Comparison of ENCODE assay signal across 1 cellular context in the genomic region with DNA sequence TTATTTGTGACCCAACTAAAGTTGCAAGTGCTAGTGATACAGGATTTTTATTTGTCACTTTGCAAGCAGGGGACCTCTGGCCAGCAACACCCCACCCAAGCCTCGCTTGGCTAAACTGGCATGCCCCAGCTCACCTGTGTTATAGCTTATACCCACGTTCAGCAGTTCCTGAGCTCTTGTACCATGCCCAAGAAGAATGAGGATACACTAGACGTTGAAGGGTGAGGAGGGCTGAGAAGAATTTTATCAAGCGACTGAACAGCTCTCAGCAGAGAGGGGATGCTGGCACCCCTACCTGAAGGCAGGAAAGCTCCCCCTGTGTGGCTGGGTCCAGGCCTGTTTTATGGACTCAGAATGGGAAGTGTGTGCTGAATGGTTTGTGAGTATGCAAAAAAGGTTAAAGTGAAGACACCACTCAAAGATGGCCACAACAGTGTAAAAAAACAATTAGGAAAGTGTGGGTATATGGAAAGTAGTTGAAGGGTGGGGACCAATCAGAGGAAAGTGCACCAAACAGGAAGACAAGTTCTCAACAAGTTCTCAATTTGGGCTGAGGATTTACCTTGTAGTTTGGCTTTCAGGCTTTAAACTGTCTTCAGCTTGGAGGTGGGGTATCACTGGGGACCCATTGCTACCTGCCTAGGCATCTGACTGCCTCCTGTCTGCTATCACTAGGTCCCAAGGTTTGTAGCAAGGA.
TF ChIP-seq lines count a peak whose summit lies in the region.

No MANE protein-coding gene starts in this region.

TF ChIP-seq in HepG2, 621 proteins besides CTCF, POLR2A, EP300 and RAD21:
- TF ChIP-seq GATAD2A (CRISPR knock-in tag; IDR thresholded peaks at IDR 0.05): no peak
- TF ChIP-seq BRD4 (CRISPR knock-in tag; IDR thresholded peaks at IDR 0.05): no peak
- no peak for TF ChIP-seq POGZ (CRISPR knock-in tag; IDR thresholded peaks at IDR 0.05)
- TF ChIP-seq, protein P1, sequence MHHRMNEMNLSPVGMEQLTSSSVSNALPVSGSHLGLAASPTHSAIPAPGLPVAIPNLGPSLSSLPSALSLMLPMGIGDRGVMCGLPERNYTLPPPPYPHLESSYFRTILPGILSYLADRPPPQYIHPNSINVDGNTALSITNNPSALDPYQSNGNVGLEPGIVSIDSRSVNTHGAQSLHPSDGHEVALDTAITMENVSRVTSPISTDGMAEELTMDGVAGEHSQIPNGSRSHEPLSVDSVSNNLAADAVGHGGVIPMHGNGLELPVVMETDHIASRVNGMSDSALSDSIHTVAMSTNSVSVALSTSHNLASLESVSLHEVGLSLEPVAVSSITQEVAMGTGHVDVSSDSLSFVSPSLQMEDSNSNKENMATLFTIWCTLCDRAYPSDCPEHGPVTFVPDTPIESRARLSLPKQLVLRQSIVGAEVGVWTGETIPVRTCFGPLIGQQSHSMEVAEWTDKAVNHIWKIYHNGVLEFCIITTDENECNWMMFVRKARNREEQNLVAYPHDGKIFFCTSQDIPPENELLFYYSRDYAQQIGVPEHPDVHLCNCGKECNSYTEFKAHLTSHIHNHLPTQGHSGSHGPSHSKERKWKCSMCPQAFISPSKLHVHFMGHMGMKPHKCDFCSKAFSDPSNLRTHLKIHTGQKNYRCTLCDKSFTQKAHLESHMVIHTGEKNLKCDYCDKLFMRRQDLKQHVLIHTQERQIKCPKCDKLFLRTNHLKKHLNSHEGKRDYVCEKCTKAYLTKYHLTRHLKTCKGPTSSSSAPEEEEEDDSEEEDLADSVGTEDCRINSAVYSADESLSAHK (CRISPR knock-in tag; IDR thresholded peaks at IDR 0.05; ENCODE audit: borderline replicate concordance): no peak
- no peak for TF ChIP-seq FOXJ3 (CRISPR knock-in tag; IDR thresholded peaks at IDR 0.05; ENCODE audit: borderline replicate concordance)
- TF ChIP-seq PTBP1 (IDR thresholded peaks at IDR 0.05; ENCODE audit: low read depth, low read length, poor library complexity, severe bottlenecking): no peak
- no peak for TF ChIP-seq SMC3 (IDR thresholded peaks at IDR 0.05; ENCODE audit: low read length)
